ENCODE assay signal across 34 cellular contexts in genomic region chr10:68185085-68185484, GRCh38. TPM values are rescaled to one million over a fixed set of nuclear protein-coding genes. Genes with fewer than 3 reads are reported as not detected.
"Had no signal": no experiment of that assay in that cellular context is flagged by ENCODE, and none has a peak within 500 bp of the region (broad histone marks: within the 10 kb centered on the region; RNA-seq: fewer than 3 reads in every experiment).

No MANE protein-coding gene starts in this region.

- ATAC-seq: activated CD4-positive, alpha-beta T cell treated with anti-CD3 and anti-CD28 coated beads for 36 hours; activated CD8-positive, alpha-beta T cell treated with anti-CD3 and anti-CD28 coated beads, Interleukin-2, amount 10 ng/mL, durations not matched to agents 7 days and 5 days; activated naive CD4-positive, alpha-beta T cell treated with anti-CD3 and anti-CD28 coated beads, Interleukin-2, amount 50 U/mL, for 72 hours; activated T-cell treated with anti-CD3 and anti-CD28 coated beads, Interleukin-2, amount 50 U/mL, for 72 hours had no signal

- H3K4me1 Mint-ChIP-seq: activated CD4-positive, alpha-beta T cell treated with anti-CD3 and anti-CD28 coated beads for 36 hours; activated CD4-positive, alpha-beta T cell treated with anti-CD3 and anti-CD28 coated beads, Interleukin-2, amount 10 ng/mL, durations not matched to agents 24 days and 14 days; activated naive CD4-positive, alpha-beta T cell treated with anti-CD3 and anti-CD28 coated beads, Interleukin-2, amount 10 ng/mL, durations not matched to agents 7 days and 5 days; central memory CD8-positive, alpha-beta T cell; endodermal cell had no signal

- H3K9me3 ChIP-seq: esophagus squamous epithelium had no signal

- H3K4me3 Mint-ChIP-seq: activated CD4-positive, alpha-beta memory T cell treated with anti-CD3 and anti-CD28 coated beads for 36 hours; activated CD4-positive, alpha-beta T cell treated with anti-CD3 and anti-CD28 coated beads for 36 hours; activated CD4-positive, alpha-beta T cell treated with anti-CD3 and anti-CD28 coated beads, Interleukin-2, amount 10 ng/mL, durations not matched to agents 24 days and 14 days; activated CD8-positive, alpha-beta T cell treated with anti-CD3 and anti-CD28 coated beads, Interleukin-2, amount 10 ng/mL, durations not matched to agents 7 days and 5 days; activated naive CD4-positive, alpha-beta T cell treated with anti-CD3 and anti-CD28 coated beads, Interleukin-2, amount 10 ng/mL, durations not matched to agents 7 days and 5 days; activated T-cell treated with anti-CD3 and anti-CD28 coated beads, Interleukin-2, amount 50 U/mL, for 24 hours; activated T-cell treated with anti-CD3 and anti-CD28 coated beads, Interleukin-2, amount 50 U/mL, for 72 hours; central memory CD8-positive, alpha-beta T cell; dendritic cell treated with granulocyte-macrophage colony-stimulating factor and Interleukin-4, amounts not matched to agents 40 ng/mL and 50 ng/mL, for 4 days; endodermal cell had no signal

- H3K27ac ChIP-seq: brain microvascular endothelial cell, coronary artery, dorsolateral prefrontal cortex, epithelial cell of prostate, esophagus squamous epithelium had no signal

- H3K36me3 ChIP-seq: brain microvascular endothelial cell, esophagus squamous epithelium had no signal

- H3K4me1 ChIP-seq: esophagus squamous epithelium had no signal

- H3K36me3 Mint-ChIP-seq: activated CD4-positive, alpha-beta memory T cell treated with anti-CD3 and anti-CD28 coated beads for 36 hours; activated naive CD4-positive, alpha-beta T cell treated with anti-CD3 and anti-CD28 coated beads, Interleukin-2, amount 10 ng/mL, durations not matched to agents 7 days and 5 days; activated naive CD4-positive, alpha-beta T cell treated with anti-CD3 and anti-CD28 coated beads, Interleukin-2, amount 50 U/mL, for 72 hours had no signal

- DNase-seq: activated CD4-positive, alpha-beta memory T cell treated with anti-CD3 and anti-CD28 coated beads for 36 hours; activated CD4-positive, alpha-beta T cell treated with anti-CD3 and anti-CD28 coated beads for 36 hours; activated CD4-positive, alpha-beta T cell treated with anti-CD3 and anti-CD28 coated beads, Interleukin-2, amount 10 ng/mL, durations not matched to agents 24 days and 14 days; activated CD4-positive, CD25-positive, alpha-beta regulatory T cell; activated CD4-positive, CD25-positive, alpha-beta regulatory T cell treated with anti-CD3 and anti-CD28 coated beads, Interleukin-2, amount 50 U/mL, for 72 hours; activated CD8-positive, alpha-beta memory T cell treated with anti-CD3 and anti-CD28 coated beads, Interleukin-2, amount 50 U/mL, for 48 hours; activated CD8-positive, alpha-beta T cell treated with anti-CD3 and anti-CD28 coated beads, Interleukin-2, amount 10 ng/mL, durations not matched to agents 7 days and 5 days; activated gamma-delta T cell; activated naive CD4-positive, alpha-beta T cell; activated naive CD4-positive, alpha-beta T cell treated with anti-CD3 and anti-CD28 coated beads, Interleukin-2, amount 10 ng/mL, durations not matched to agents 7 days and 5 days; activated T-cell treated with anti-CD3 and anti-CD28 coated beads for 4 hours; activated T-cell treated with anti-CD3 and anti-CD28 coated beads, Interleukin-2, amount 50 U/mL, for 24 hours; activated T-cell treated with anti-CD3 and anti-CD28 coated beads, Interleukin-2, amount 50 U/mL, for 72 hours; amniotic stem cell; anterior cingulate cortex; brain microvascular endothelial cell; dorsolateral prefrontal cortex; effector memory CD4-positive, alpha-beta T cell; endodermal cell; esophagus squamous epithelium; foreskin melanocyte; head of caudate nucleus; T-helper 2 cell had no signal

- H3K27me3 ChIP-seq: brain microvascular endothelial cell had no signal

- H3K9me3 Mint-ChIP-seq: activated CD4-positive, alpha-beta memory T cell treated with anti-CD3 and anti-CD28 coated beads for 36 hours; activated CD4-positive, alpha-beta T cell treated with anti-CD3 and anti-CD28 coated beads, Interleukin-2, amount 10 ng/mL, durations not matched to agents 24 days and 14 days; activated naive CD4-positive, alpha-beta T cell treated with anti-CD3 and anti-CD28 coated beads, Interleukin-2, amount 10 ng/mL, durations not matched to agents 7 days and 5 days; activated naive CD4-positive, alpha-beta T cell treated with anti-CD3 and anti-CD28 coated beads, Interleukin-2, amount 50 U/mL, for 72 hours; activated T-cell treated with anti-CD3 and anti-CD28 coated beads, Interleukin-2, amount 50 U/mL, for 24 hours; activated T-cell treated with anti-CD3 and anti-CD28 coated beads, Interleukin-2, amount 50 U/mL, for 72 hours; central memory CD8-positive, alpha-beta T cell; dendritic cell treated with granulocyte-macrophage colony-stimulating factor and Interleukin-4, amounts not matched to agents 40 ng/mL and 50 ng/mL, for 4 days; endodermal cell had no signal

- H3K4me3 ChIP-seq: coronary artery, dorsolateral prefrontal cortex, esophagus squamous epithelium had no signal

- H3K27ac Mint-ChIP-seq: activated CD4-positive, alpha-beta memory T cell treated with anti-CD3 and anti-CD28 coated beads for 36 hours; activated CD4-positive, alpha-beta T cell treated with anti-CD3 and anti-CD28 coated beads for 36 hours; activated CD4-positive, alpha-beta T cell treated with anti-CD3 and anti-CD28 coated beads, Interleukin-2, amount 10 ng/mL, durations not matched to agents 24 days and 14 days; activated CD8-positive, alpha-beta T cell treated with anti-CD3 and anti-CD28 coated beads, Interleukin-2, amount 10 ng/mL, durations not matched to agents 7 days and 5 days; activated naive CD4-positive, alpha-beta T cell treated with anti-CD3 and anti-CD28 coated beads, Interleukin-2, amount 10 ng/mL, durations not matched to agents 7 days and 5 days; activated naive CD4-positive, alpha-beta T cell treated with anti-CD3 and anti-CD28 coated beads, Interleukin-2, amount 50 U/mL, for 72 hours; activated T-cell treated with anti-CD3 and anti-CD28 coated beads, Interleukin-2, amount 50 U/mL, for 24 hours; activated T-cell treated with anti-CD3 and anti-CD28 coated beads, Interleukin-2, amount 50 U/mL, for 72 hours; dendritic cell treated with granulocyte-macrophage colony-stimulating factor and Interleukin-4, amounts not matched to agents 40 ng/mL and 50 ng/mL, for 4 days; endodermal cell had no signal

RNA-seq across cellular contexts. Expression of gene ATOH7, which starts 46.8 kb away (rescaled TPM):
- total RNA-seq: activated CD4-positive, alpha-beta memory T cell treated with anti-CD3 and anti-CD28 coated beads for 36 hours; activated CD4-positive, alpha-beta T cell treated with anti-CD3 and anti-CD28 coated beads for 36 hours; activated CD4-positive, alpha-beta T cell treated with anti-CD3 and anti-CD28 coated beads, Interleukin-2, amount 10 ng/mL, durations not matched to agents 24 days and 14 days; activated CD8-positive, alpha-beta T cell treated with anti-CD3 and anti-CD28 coated beads, Interleukin-2, amount 10 ng/mL, durations not matched to agents 7 days and 5 days; activated naive CD4-positive, alpha-beta T cell treated with anti-CD3 and anti-CD28 coated beads, Interleukin-2, amount 50 U/mL, for 72 hours; activated T-cell treated with anti-CD3 and anti-CD28 coated beads, Interleukin-2, amount 50 U/mL, for 72 hours; astrocyte; bronchial epithelial cell; cardiac septum; esophagus squamous epithelium; fibroblast of lung; fibroblast of villous mesenchyme; T-helper 1 cell treated with Interleukin-12 subunit alpha and Interleukin-12 subunit beta and Interleukin-4 antibody, amounts not matched to agents 30 ng/mL and 1 ng/mL, for 36 hours had no signal
- polyA plus RNA-seq: fibroblast of lung had no signal
